In the genomic region with DNA sequence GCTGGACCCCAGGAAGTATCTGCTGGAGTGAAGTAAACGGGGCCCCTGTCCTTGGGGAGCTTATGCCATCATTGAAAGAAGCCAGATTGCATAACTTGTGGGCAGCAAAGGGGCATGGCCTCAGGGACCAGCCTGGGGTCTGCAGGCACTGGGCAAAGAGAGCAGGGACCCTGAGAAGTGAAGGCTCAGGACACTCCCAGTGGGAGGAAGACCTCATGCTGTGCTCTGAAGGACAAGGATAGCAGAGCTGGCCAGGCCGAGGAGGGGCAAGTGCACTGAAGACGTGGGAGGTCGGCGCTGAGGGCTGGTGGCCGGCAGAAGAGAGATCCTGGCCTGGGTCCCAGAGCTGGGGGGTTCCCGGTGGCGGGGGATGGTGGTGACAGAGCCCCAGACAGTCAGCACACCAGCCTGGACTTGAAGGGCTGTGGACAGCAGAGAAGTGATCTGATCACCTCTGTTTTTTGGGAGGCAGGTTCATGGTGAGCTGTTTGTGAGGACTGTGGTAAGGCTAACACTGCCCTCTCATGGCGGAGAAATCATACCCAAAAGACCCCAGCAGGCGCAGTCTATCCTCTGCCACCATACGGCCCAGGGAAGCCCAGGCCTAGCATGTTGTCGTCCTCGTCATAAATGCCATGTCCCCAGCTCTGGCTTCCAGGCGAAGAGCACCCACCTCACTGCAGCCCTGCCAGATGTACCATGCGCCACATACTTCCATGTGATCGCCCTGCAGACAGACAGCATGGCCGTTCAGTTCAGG, we compare ENCODE assay signal across 1 cellular context.
TF ChIP-seq lines count a peak whose summit lies in the region.

No MANE protein-coding gene starts in this region.

TF ChIP-seq in HCT116, 20 proteins besides CTCF, POLR2A, EP300 and RAD21 (continued from another document):
- TF ChIP-seq, protein P1, sequence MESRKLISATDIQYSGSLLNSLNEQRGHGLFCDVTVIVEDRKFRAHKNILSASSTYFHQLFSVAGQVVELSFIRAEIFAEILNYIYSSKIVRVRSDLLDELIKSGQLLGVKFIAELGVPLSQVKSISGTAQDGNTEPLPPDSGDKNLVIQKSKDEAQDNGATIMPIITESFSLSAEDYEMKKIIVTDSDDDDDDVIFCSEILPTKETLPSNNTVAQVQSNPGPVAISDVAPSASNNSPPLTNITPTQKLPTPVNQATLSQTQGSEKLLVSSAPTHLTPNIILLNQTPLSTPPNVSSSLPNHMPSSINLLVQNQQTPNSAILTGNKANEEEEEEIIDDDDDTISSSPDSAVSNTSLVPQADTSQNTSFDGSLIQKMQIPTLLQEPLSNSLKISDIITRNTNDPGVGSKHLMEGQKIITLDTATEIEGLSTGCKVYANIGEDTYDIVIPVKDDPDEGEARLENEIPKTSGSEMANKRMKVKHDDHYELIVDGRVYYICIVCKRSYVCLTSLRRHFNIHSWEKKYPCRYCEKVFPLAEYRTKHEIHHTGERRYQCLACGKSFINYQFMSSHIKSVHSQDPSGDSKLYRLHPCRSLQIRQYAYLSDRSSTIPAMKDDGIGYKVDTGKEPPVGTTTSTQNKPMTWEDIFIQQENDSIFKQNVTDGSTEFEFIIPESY (IDR thresholded peaks at IDR 0.05; ENCODE audit: extremely low read depth, insufficient replicate concordance, low read length): no peak
